ENCODE assay signal across 2 cellular contexts in genomic region chr13:44413095-44413494, GRCh38.
TF ChIP-seq lines count a peak whose summit lies in the region.

No MANE protein-coding gene starts in this region.

TF ChIP-seq in GM23338, 12 proteins besides CTCF, POLR2A, EP300 and RAD21:
- TF ChIP-seq REST (IDR thresholded peaks at IDR 0.05; ENCODE audit: unreplicated experiment) (no peak), ZNF462 (CRISPR knock-in tag; IDR thresholded peaks at IDR 0.05) (no peak), EZH2phosphoT487 (IDR thresholded peaks at IDR 0.05; ENCODE audit: unreplicated experiment) (no peak), ZNF331 (CRISPR knock-in tag; IDR thresholded peaks at IDR 0.05; ENCODE audit: low read depth) (no peak)

TF ChIP-seq in endothelial cell of umbilical vein, 7 proteins besides CTCF, POLR2A, EP300 and RAD21:
- TF ChIP-seq MAX (IDR thresholded peaks at IDR 0.05; ENCODE audit: insufficient read depth, insufficient read length) (no peak), MYC (IDR thresholded peaks at IDR 0.05; ENCODE audit: low read depth, low read length) (no peak), JUN (IDR thresholded peaks at IDR 0.05; ENCODE audit: borderline replicate concordance, insufficient read depth, insufficient read length, low read depth) (no peak), EZH2 (IDR thresholded peaks at IDR 0.05; ENCODE audit: borderline replicate concordance, low read depth, low read length, severe bottlenecking) (no peak), POLR2AphosphoS5 (IDR thresholded peaks at IDR 0.05; ENCODE audit: insufficient read depth, low read depth, low read length) (no peak), GATA2 (IDR thresholded peaks at IDR 0.05; ENCODE audit: insufficient read depth, insufficient read length, low read depth, low read length) (no peak), FOS (IDR thresholded peaks at IDR 0.05; ENCODE audit: borderline replicate concordance, insufficient read depth, low read length) (peak; percentile 25)
